Comparison of ENCODE assay signal across 8 cellular contexts in the genomic region with DNA sequence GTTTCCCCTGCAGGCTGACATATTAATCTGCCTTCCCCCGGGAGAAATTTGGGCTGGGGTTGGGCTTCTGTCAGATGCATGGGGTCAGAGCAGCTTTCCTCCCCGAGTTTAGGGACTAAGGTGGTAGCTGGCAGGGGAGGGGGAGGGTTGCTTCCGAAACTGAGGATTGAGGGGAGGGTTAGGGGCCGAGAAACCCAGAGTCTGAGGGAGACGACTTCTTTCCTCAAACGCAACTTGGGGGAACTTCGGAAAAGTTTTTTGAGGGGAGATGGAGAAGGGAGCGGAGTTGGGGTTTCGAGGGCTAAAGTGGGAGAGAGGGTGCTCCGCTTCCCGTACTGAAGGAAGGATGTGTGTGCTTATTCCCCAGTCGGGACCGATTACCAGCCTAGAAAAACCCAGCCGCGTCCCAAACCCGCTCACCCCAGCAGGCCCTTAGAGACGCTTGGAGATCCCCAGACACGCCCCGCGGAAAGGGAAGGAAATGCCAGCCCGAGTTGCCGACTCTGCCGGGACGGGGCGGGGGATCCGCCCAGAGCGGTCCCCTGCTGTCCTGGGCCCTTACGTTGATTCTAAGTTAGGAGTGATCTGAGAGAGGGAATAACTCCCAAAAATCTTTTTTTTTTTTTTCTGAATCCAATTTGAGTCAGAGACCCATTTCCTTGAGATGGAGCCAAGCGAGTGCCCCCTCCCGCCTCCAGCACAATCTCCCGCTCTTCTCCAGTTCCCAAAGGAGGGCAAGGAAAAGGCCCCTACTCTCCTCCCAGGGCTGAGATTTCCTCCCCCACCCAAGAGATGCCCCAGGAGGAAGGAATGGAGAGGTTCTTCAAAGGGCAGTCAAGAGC.
DNase-seq lines count a peak whose midpoint lies in the region; ATAC-seq and TF ChIP-seq lines count a peak whose summit lies in the region.

No MANE protein-coding gene starts in this region.

- peak overlapping the region; percentile 12 to 76 (median 50) for H3K4me3 Mint-ChIP-seq in CD4-positive, alpha-beta memory T cell

- intact Hi-C loops in CD4-positive, alpha-beta memory T cell (cut with micrococcal nuclease), result no loop called here
- intact Hi-C loops in head of caudate nucleus (cut with DNase I), result no loop called here

- H3K27ac ChIP-seq in CD4-positive, alpha-beta memory T cell (ENCODE audit: low read depth, low read length), result no peak overlapping the region
- H3K27ac ChIP-seq in parathyroid adenoma, result no peak overlapping the region

- peaks cover 3 to 30% (median 13%) of the 10 kb centered on the region in 4 donors for H3K4me1 Mint-ChIP-seq in CD4-positive, alpha-beta memory T cell

- H3K4me2 ChIP-seq in parathyroid adenoma (ENCODE audit: low read length), result peak overlapping the region; percentile 17

- ATAC-seq in SK-N-SH treated with all-trans-retinoic acid at 6 μM for 48 hours (peak; percentile 91), HG02981 (IDR thresholded peaks at IDR 0.05; ENCODE audit: unreplicated experiment) (no peak), GM21447 (IDR thresholded peaks at IDR 0.05; ENCODE audit: unreplicated experiment) (no peak)

- CTCF ChIA-PET in CD4-positive, alpha-beta memory T cell (lab: Charles Lee; ENCODE audit: partially characterized antibody), result interaction anchor here (0.7 kb wide), 1 partner anchor 61 kb away, joined by 3 read pairs; no protein-coding TSS in a partner anchor

- TF ChIP-seq CTCF in parathyroid adenoma (IDR thresholded peaks at IDR 0.05), result no peak

- peak overlapping the region; percentile 42 for H2AFZ ChIP-seq in parathyroid adenoma

- H3K27me3 Mint-ChIP-seq in CD4-positive, alpha-beta memory T cell, result peaks cover 45 to 54% of the 10 kb centered on the region in 2 donors

- H3K27me3 ChIP-seq in CD4-positive, alpha-beta memory T cell (ENCODE audit: insufficient read depth, low read length), result peaks cover 22% of the 10 kb centered on the region
- H3K27me3 ChIP-seq in parathyroid adenoma (ENCODE audit: control insufficient read depth, insufficient read depth, low read length), result no peaks in the 10 kb centered on the region

- H3K4me3 ChIP-seq in CD4-positive, alpha-beta memory T cell (ENCODE audit: low read length in 2 of 2), result no peak overlapping the region
- H3K4me3 ChIP-seq in parathyroid adenoma (ENCODE audit: low read depth, low read length), result no peak overlapping the region

- H3K9ac ChIP-seq in parathyroid adenoma, result no peak overlapping the region

- H3K36me3 Mint-ChIP-seq in CD4-positive, alpha-beta memory T cell, result peaks cover 0 to 3% of the 10 kb centered on the region in 2 donors

- H3K4me1 ChIP-seq in CD4-positive, alpha-beta memory T cell (ENCODE audit: insufficient read depth, low read length), result peaks cover 17% of the 10 kb centered on the region
- peaks cover 2% of the 10 kb centered on the region for H3K4me1 ChIP-seq in parathyroid adenoma

- H3K79me2 ChIP-seq in parathyroid adenoma, result no peaks in the 10 kb centered on the region

- H3K27ac Mint-ChIP-seq in CD4-positive, alpha-beta memory T cell, result no peak overlapping the region

- H3K9me3 Mint-ChIP-seq in CD4-positive, alpha-beta memory T cell, result peaks cover 0 to 2% (median 0%) of the 10 kb centered on the region in 8 donors

- no peaks in the 10 kb centered on the region for H3K36me3 ChIP-seq in CD4-positive, alpha-beta memory T cell (ENCODE audit: insufficient read depth, low read length)
- no peaks in the 10 kb centered on the region for H3K36me3 ChIP-seq in parathyroid adenoma (ENCODE audit: control insufficient read depth, insufficient read depth, low read length)

- H3K9me3 ChIP-seq in CD4-positive, alpha-beta memory T cell (ENCODE audit: control insufficient read depth in 1 of 2, low read length in 2 of 2), result no peaks in the 10 kb centered on the region
- H3K9me3 ChIP-seq in parathyroid adenoma (ENCODE audit: control insufficient read depth, low read length), result no peaks in the 10 kb centered on the region

- POLR2A ChIA-PET in CD4-positive, alpha-beta memory T cell (lab: Charles Lee; ENCODE audit: partially characterized antibody), result no interaction called here

- no peak for DNase-seq in CD4-positive, alpha-beta memory T cell
- peak in 33 of 42 donors; percentile 8 to 63 (median 39) for DNase-seq in head of caudate nucleus
- DNase-seq in stimulated activated CD4-positive, alpha-beta T cell treated with anti-CD3 and anti-CD28 coated beads, Interleukin-12 subunit alpha, Interleukin-12 subunit beta, amount 100 ng/mL, for 4 hours, result no peak
- DNase-seq in HCEC 1CT, result no peak

TF ChIP-seq in SK-N-SH treated with all-trans-retinoic acid at 6 μM for 48 hours, 23 proteins besides CTCF, POLR2A, EP300 and RAD21:
- TF ChIP-seq PATZ1 (CRISPR knock-in tag; IDR thresholded peaks at IDR 0.05; ENCODE audit: borderline replicate concordance), result no peak
- no peak for TF ChIP-seq SNAI2 (CRISPR knock-in tag; IDR thresholded peaks at IDR 0.05)
- TF ChIP-seq GLIS3 (CRISPR knock-in tag; IDR thresholded peaks at IDR 0.05), result no peak
- no peak for TF ChIP-seq ISL1 (CRISPR knock-in tag; IDR thresholded peaks at IDR 0.05)
- TF ChIP-seq ESRRG (CRISPR knock-in tag; IDR thresholded peaks at IDR 0.05), result no peak
TF ChIP-seq in SK-N-SH treated with all-trans-retinoic acid at 6 μM for 48 hours: peak in this region for 0.

Comparison
In these comparisons a context has a peak if more than half of its experiments do, and no peak if none do; other contexts are left out.
1. DNase-seq: peak in head of caudate nucleus (33 of 42); none in CD4-positive, alpha-beta memory T cell (0 of 5), stimulated activated CD4-positive, alpha-beta T cell treated with anti-CD3 and anti-CD28 coated beads, Interleukin-12 subunit alpha, Interleukin-12 subunit beta, amount 100 ng/mL, for 4 hours (single experiment) and HCEC 1CT (single experiment).